Comparison of ENCODE assay signal across 1 cellular context in the genomic region with DNA sequence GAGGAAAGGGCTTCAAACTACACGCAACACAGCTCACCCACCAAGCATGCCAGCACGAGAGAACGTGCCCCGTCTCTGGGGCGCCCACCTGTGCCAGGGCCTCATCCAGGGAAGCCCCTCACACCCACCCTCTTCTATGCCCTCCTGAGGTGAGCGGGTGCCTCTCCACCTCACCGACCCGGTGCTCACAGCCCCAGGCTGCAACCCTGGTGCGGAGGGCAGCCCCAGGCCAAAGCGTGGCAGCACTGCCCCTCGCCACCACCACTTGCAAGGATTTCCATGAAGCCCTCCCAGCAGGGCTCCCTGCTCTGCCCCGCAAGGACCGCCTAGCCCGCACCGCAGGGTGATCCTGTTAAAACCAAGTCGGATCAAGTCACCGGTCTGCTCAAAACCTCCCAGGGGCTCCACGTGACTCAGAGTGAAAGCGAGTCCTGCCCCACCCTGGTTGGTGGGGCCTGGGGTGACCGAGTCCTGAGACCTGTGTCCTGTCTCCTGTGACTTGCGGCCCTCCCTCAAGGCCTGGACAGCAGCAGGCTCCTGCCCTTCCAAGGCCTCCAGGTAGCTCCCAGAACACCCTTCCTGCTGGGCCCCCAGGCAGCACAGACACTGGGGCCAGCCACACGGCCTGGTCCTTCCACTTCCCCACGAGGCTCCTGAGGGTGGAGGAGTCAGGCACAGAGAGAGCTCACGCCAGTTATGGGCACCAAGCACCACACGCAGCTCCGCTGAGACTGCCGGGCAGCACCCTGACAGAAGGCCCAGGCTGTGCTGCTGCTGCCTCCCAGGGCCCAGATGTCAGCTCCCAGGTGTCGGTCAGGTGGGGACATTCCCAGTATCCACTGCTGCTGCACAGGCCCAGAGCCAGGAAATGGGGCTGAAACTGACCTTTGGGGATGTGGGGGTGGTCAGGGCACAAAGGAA.
TF ChIP-seq lines count a peak whose summit lies in the region.

No MANE protein-coding gene starts in this region.

TF ChIP-seq in SK-N-SH, 30 proteins besides CTCF, POLR2A, EP300 and RAD21 (continued from another document):
- TF ChIP-seq, protein P1, sequence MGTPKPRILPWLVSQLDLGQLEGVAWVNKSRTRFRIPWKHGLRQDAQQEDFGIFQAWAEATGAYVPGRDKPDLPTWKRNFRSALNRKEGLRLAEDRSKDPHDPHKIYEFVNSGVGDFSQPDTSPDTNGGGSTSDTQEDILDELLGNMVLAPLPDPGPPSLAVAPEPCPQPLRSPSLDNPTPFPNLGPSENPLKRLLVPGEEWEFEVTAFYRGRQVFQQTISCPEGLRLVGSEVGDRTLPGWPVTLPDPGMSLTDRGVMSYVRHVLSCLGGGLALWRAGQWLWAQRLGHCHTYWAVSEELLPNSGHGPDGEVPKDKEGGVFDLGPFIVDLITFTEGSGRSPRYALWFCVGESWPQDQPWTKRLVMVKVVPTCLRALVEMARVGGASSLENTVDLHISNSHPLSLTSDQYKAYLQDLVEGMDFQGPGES (IDR thresholded peaks at IDR 0.05; ENCODE audit: low read depth, low read length): no peak
- no peak for TF ChIP-seq NFIC (IDR thresholded peaks at IDR 0.05; ENCODE audit: borderline replicate concordance)
- no peak for TF ChIP-seq TCF12 (IDR thresholded peaks at IDR 0.05)
- TF ChIP-seq TEAD4 (IDR thresholded peaks at IDR 0.05; ENCODE audit: borderline replicate concordance, insufficient read depth): no peak
- no peak for TF ChIP-seq FOXJ3 (CRISPR knock-in tag; IDR thresholded peaks at IDR 0.05)
- TF ChIP-seq RXRA (IDR thresholded peaks at IDR 0.05; ENCODE audit: borderline replicate concordance, low read depth): no peak
- TF ChIP-seq EZH2phosphoT487 (IDR thresholded peaks at IDR 0.05; ENCODE audit: borderline replicate concordance, low read depth): no peak
